In genomic region chr2:82275599-82275998, GRCh38 we compare ENCODE assay signal across 21 cellular contexts.
"Had no signal": no experiment of that assay in that cellular context is flagged by ENCODE, and none has a peak within 500 bp of the region (broad histone marks: within the 10 kb centered on the region; RNA-seq: fewer than 3 reads in every experiment).

No MANE protein-coding gene starts in this region.

- DNase-seq: activated CD4-positive, alpha-beta T cell treated with anti-CD3 and anti-CD28 coated beads, Interleukin-2, amount 10 ng/mL, durations not matched to agents 24 days and 14 days; activated CD4-positive, alpha-beta T cell treated with anti-CD3 and anti-CD28 coated beads, Interleukin-2, amount 50 U/mL, for 48 hours; activated CD4-positive, CD25-positive, alpha-beta regulatory T cell treated with anti-CD3 and anti-CD28 coated beads, Interleukin-2, amount 50 U/mL, for 72 hours; activated CD8-positive, alpha-beta memory T cell treated with anti-CD3 and anti-CD28 coated beads for 24 hours; activated effector memory CD4-positive, alpha-beta T cell treated with anti-CD3 and anti-CD28 coated beads, Interleukin-2, amount 50 U/mL, for 16 hours; activated naive CD4-positive, alpha-beta T cell treated with Interleukin-2 at 50 U/mL for 16 hours; activated naive CD8-positive, alpha-beta T cell treated with anti-CD3 and anti-CD28 coated beads, Interleukin-2, amount 50 U/mL, for 24 hours; activated T-cell treated with anti-CD3 and anti-CD28 coated beads, Interleukin-2, amount 50 U/mL, for 4 hours; amygdala; cortex of kidney; KG1; NCI-H1105; NCI-H1436; NCI-H1694 treated with DMSO at 0.1 percent for 48 hours; NCI-H2081 treated with DMSO at 0.1 percent for 48 hours; NCI-H2171 treated with DMSO at 0.1 percent for 48 hours; NCI-H226; NCI-H526; SHP77 had no signal

- ATAC-seq: activated naive CD4-positive, alpha-beta T cell treated with anti-CD3 and anti-CD28 coated beads, Interleukin-2, amount 50 U/mL, for 72 hours; activated naive CD8-positive, alpha-beta T cell treated with anti-CD3 and anti-CD28 coated beads, Interleukin-2, amount 50 U/mL, for 24 hours; activated T-cell treated with anti-CD3 and anti-CD28 coated beads, Interleukin-2, amount 50 U/mL, for 4 hours; WTC11 had no signal
